28 cellular contexts compared by ENCODE assay signal in genomic region chr3:187775549-187775948, GRCh38.
"Had no signal": no experiment of that assay in that cellular context is flagged by ENCODE, and none has a peak within 500 bp of the region (broad histone marks: within the 10 kb centered on the region; RNA-seq: fewer than 3 reads in every experiment).

No MANE protein-coding gene starts in this region.

- DNase-seq: activated B cell treated with CpG ODN at 0.5 μM for 24 hours; activated CD4-positive, alpha-beta T cell treated with anti-CD3 and anti-CD28 coated beads for 48 hours; activated CD4-positive, alpha-beta T cell treated with anti-CD3 and anti-CD28 coated beads, Interleukin-2, amount 50 U/mL, for 1 hour; activated CD4-positive, alpha-beta T cell treated with anti-CD3 and anti-CD28 coated beads, Interleukin-2, amount 50 U/mL, for 48 hours; activated CD8-positive, alpha-beta memory T cell treated with anti-CD3 and anti-CD28 coated beads for 24 hours; activated CD8-positive, alpha-beta T cell treated with anti-CD3 and anti-CD28 coated beads for 36 hours; activated effector memory CD4-positive, alpha-beta T cell treated with Interleukin-2 at 50 U/mL for 16 hours; activated gamma-delta T cell treated with Interleukin-2 at 50 U/mL for 16 hours; activated naive CD4-positive, alpha-beta T cell treated with anti-CD3 and anti-CD28 coated beads, Interleukin-2, amount 50 U/mL, for 16 hours; activated naive CD4-positive, alpha-beta T cell treated with Interleukin-2 at 50 U/mL for 16 hours; activated T-cell treated with anti-CD3 and anti-CD28 coated beads, Interleukin-2, amount 50 U/mL, for 4 hours; amygdala; aorta; body of pancreas; central memory CD4-positive, alpha-beta T cell; cerebellar nuclear complex; colonic mucosa; dorsolateral prefrontal cortex; effector memory CD4-positive, alpha-beta T cell; endodermal cell; foreskin fibroblast; head of caudate nucleus; T-cell; T1000; WERI-Rb-1 had no signal

- H3K4me1 ChIP-seq: body of pancreas, colonic mucosa had no signal

- H3K27ac ChIP-seq: body of pancreas, colonic mucosa, dorsolateral prefrontal cortex, WERI-Rb-1 had no signal

- H3K27me3 ChIP-seq: body of pancreas, colonic mucosa, dorsolateral prefrontal cortex had no signal

- H3K9me3 ChIP-seq: body of pancreas, colonic mucosa had no signal

- H3K36me3 ChIP-seq: colonic mucosa, WERI-Rb-1 had no signal

- H3K4me3 ChIP-seq: body of pancreas, colonic mucosa, dorsolateral prefrontal cortex had no signal

- ATAC-seq: activated CD4-positive, CD25-positive, alpha-beta regulatory T cell treated with anti-CD3 and anti-CD28 coated beads, Interleukin-2, amount 50 U/mL, for 24 hours; activated CD8-positive, alpha-beta T cell treated with anti-CD3 and anti-CD28 coated beads for 36 hours; activated T-cell treated with anti-CD3 and anti-CD28 coated beads, Interleukin-2, amount 50 U/mL, for 4 hours; activated T-helper 17 cell treated with anti-CD3 and anti-CD28 coated beads, Interleukin-2, amount 50 U/mL, for 72 hours; body of pancreas; esophagus mucosa; T-cell had no signal
